In the genomic region with DNA sequence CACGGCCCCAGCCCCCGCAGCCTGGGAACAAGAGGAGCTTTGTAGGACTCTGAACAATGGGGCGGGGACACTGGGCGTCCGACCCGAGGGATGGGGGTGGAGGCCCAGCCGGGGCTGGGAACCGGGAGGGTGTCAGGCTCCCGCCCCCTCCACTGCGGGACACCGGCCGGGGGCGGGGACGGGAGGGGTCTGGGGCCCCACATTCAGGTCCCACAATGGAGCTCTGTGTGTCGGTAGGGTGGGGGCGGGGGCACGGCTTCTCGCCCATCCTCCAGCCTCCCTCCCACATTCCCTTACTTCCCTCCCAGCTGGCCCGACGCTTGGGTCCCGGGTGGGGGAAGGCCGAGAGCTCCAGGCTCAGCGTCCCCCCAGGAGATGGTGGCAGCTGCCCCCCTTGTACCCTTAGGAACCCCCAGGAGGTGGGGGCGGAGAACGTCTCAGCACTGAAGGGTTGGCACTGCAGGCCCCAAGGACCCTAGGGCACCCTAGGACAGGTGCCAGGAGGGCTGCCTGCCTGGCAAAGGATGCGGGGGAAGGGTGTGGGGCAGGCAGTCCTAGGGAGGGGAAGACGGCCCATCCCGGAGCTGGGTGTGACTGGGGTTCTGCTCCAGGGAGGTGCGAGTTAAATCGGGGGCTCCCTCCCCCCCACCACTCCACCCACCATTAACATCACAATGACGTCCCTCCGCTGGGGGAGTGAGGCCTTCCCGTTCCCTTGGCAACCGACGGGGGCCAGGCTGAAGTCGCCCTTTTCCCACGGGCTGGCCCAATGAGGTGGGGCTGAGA, we compare ENCODE assay signal across 9 cellular contexts. TPM values are rescaled to one million over a fixed set of nuclear protein-coding genes. Genes with fewer than 3 reads are reported as not detected.
DNase-seq lines count a peak whose midpoint lies in the region; ATAC-seq and TF ChIP-seq lines count a peak whose summit lies in the region.
"Had no signal": no experiment of that assay in that cellular context is flagged by ENCODE, and none has a peak within 500 bp of the region (broad histone marks: within the 10 kb centered on the region; RNA-seq: fewer than 3 reads in every experiment).

No MANE protein-coding gene starts in this region.

- TF ChIP-seq CTCF in nephron progenitor cell (IDR thresholded peaks at IDR 0.05): no peak
- TF ChIP-seq CTCF in foreskin fibroblast (IDR thresholded peaks at IDR 0.05; ENCODE audit: low read depth, low read length): no peak
- TF ChIP-seq CTCF in GM20000 (IDR thresholded peaks at IDR 0.05; ENCODE audit: extremely low read depth, missing control alignments): no peak

- no peak overlapping the region for H3K4me3 Mint-ChIP-seq in nephron progenitor cell

- H3K27ac Mint-ChIP-seq in nephron progenitor cell: no peak overlapping the region

- peaks cover 65% of the 10 kb centered on the region for H3K27me3 Mint-ChIP-seq in nephron progenitor cell (ENCODE audit: low read depth, poor library complexity)

- peak; percentile 37 for DNase-seq in AG20443 (ENCODE audit: low spot score)
- no peak for DNase-seq in SK-N-MC (ENCODE audit: low read depth, low spot score)
- peak; percentile 56 for DNase-seq in Right ventricle myocardium superior
- peak; percentile 50 for DNase-seq in nephron progenitor cell
- no peak for DNase-seq in foreskin fibroblast
- no peak for DNase-seq in GM20000 (ENCODE audit: low spot score)
- DNase-seq in SKM-1 (lab: John Stamatoyannopoulos, UW; ENCODE audit: unreplicated experiment): no peak
- DNase-seq: NCI-H524 treated with DMSO at 0.1 percent for 48 hours had no signal

- H3K4me1 Mint-ChIP-seq in nephron progenitor cell: peaks cover 30% of the 10 kb centered on the region

- intact Hi-C loops in Right ventricle myocardium superior (cut with DNase I): no loop called here

- no peak overlapping the region for H3K27ac ChIP-seq in SK-N-MC

- H3K36me3 Mint-ChIP-seq in nephron progenitor cell (ENCODE audit: low read depth): no peaks in the 10 kb centered on the region

- H3K9me3 ChIP-seq in SK-N-MC (ENCODE audit: low read depth, low read length): no peaks in the 10 kb centered on the region

- no peaks in the 10 kb centered on the region for H3K9me3 Mint-ChIP-seq in nephron progenitor cell

- H3K9ac ChIP-seq in SK-N-MC (ENCODE audit: insufficient read length): no peak overlapping the region

- no peaks in the 10 kb centered on the region for H3K36me3 ChIP-seq in SK-N-MC (ENCODE audit: insufficient read depth, low read length)

- 0 out of 2 replicates have a peak overlapping the region, but pooled peaks have one; percentile 25 for H3K4me3 ChIP-seq in SK-N-MC
- no peak overlapping the region for H3K4me3 ChIP-seq in foreskin fibroblast (ENCODE audit: low read depth in 1 of 2, low read length in 2 of 2)

- ATAC-seq in Right ventricle myocardium superior (ENCODE audit: poor library complexity) (peak; percentile 59), GM19463 (IDR thresholded peaks at IDR 0.05; ENCODE audit: unreplicated experiment) (no peak)

RNA-seq across cellular contexts. Expression of a gene that starts 5.3 kb away (rescaled TPM):
- total RNA-seq in Right ventricle myocardium superior: 1.5 TPM

RNA-seq across cellular contexts. Expression of a gene that starts 28.4 kb away (rescaled TPM):
- 56.0 TPM for total RNA-seq in Right ventricle myocardium superior

RNA-seq across cellular contexts. Expression of a gene that starts 43.0 kb away (rescaled TPM):
- 1.1 TPM for total RNA-seq in Right ventricle myocardium superior

RNA-seq across cellular contexts. Expression of a gene that starts 52.5 kb away (rescaled TPM):
- total RNA-seq in Right ventricle myocardium superior: 11.6 TPM

RNA-seq across cellular contexts. Expression of a gene that starts 55.8 kb away (rescaled TPM):
- total RNA-seq in Right ventricle myocardium superior: 6.3 TPM

Comparison
In these comparisons a context has a peak if more than half of its experiments do, and no peak if none do; other contexts are left out.
1. DNase-seq: peak in AG20443 (single experiment), Right ventricle myocardium superior (single experiment) and nephron progenitor cell (single experiment); none in SK-N-MC (single experiment), foreskin fibroblast (0 of 2), GM20000 (single experiment) and SKM-1 (single experiment).